In the genomic region with DNA sequence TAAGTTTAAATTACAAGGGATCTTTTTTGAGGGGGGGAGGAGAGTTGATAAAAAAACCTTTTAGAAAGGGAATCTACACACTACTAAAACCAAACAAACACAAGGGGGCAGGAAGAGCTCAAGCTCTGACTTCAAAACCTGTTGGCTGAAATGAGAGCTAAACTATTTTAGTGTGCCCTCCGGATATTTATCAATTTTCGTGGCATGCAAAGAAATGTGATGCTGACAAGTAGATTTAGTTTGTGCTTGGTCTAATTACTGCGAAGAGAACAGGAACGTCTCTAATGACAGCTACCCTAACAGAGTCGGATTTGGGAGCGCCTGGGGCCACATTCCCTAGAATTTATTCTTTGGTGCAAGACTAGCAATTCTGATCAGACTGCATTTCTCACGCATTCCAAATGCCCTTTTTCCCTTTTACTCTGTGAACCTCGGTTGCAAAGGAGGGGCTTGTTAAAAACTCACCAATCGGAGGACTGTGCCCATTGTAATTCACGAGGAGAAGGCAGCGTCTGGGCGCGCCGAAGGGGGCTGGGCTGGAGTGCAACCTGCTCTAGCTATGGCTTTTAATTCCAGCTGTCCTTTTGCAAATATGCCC, we compare ENCODE assay signal across 8 cellular contexts. TPM values are rescaled to one million over a fixed set of nuclear protein-coding genes. Genes with fewer than 3 reads are reported as not detected.
DNase-seq lines count a peak whose midpoint lies in the region; ATAC-seq and TF ChIP-seq lines count a peak whose summit lies in the region.

No MANE protein-coding gene starts in this region.

- H3K9me3 ChIP-seq in neuron (ENCODE audit: low read length) = no peaks in the 10 kb centered on the region

- no peaks in the 10 kb centered on the region for H3K36me3 ChIP-seq in GM06990 (ENCODE audit: control insufficient read depth, insufficient read depth, low read length)
- no peaks in the 10 kb centered on the region for H3K36me3 ChIP-seq in neuron (ENCODE audit: insufficient read depth, low read length)

- no peak overlapping the region for H3K4me3 ChIP-seq in GM06990 (replicated peaks; ENCODE audit: low read depth, low read length)
- H3K4me3 ChIP-seq in epithelial cell of proximal tubule (ENCODE audit: low read depth, low read length) = peak overlapping the region; percentile 79
- H3K4me3 ChIP-seq in neuron (ENCODE audit: low read length) = peak overlapping the region; percentile 65

- H3K4me1 ChIP-seq in neuron (ENCODE audit: insufficient read depth, low read length) = peaks cover 13% of the 10 kb centered on the region

- no peak for ATAC-seq in HG03439 (IDR thresholded peaks at IDR 0.05; ENCODE audit: unreplicated experiment)

- DNase-seq in GM06990 (ENCODE audit: extremely low read depth, insufficient read length) (no peak), NCI-H526 treated with DMSO at 0.1 percent for 48 hours (lab: John Stamatoyannopoulos, UW) (peak; percentile 54), epithelial cell of proximal tubule (ENCODE audit: low read depth) (peak; percentile 39), AG08395 (ENCODE audit: low spot score) (no peak), AG20443 (ENCODE audit: low spot score) (no peak)
- DNase-seq in stimulated activated CD4-positive, alpha-beta T cell treated with anti-CD3 and anti-CD28 coated beads, Interleukin-4, amount 100 ng/mL, for 4 hours = no peak

- peak; percentile 31 for TF ChIP-seq CTCF in GM06990 (IDR thresholded peaks at IDR 0.05; ENCODE audit: insufficient read depth, low read length, poor library complexity, severe bottlenecking)
- peak; percentile 74 for TF ChIP-seq CTCF in epithelial cell of proximal tubule (conservative IDR thresholded peaks at IDR 0.05; ENCODE audit: low read depth, low read length)

- H3K27me3 ChIP-seq in GM06990 (replicated peaks; ENCODE audit: control insufficient read depth, insufficient read depth, low read length) (no peaks in the 10 kb centered on the region), neuron (ENCODE audit: insufficient read depth, low read length) (no peaks in the 10 kb centered on the region)

- peak overlapping the region; percentile 89 for H2AFZ ChIP-seq in neuron (ENCODE audit: low read depth, low read length)

RNA-seq across cellular contexts. Expression of gene FREM2, which starts 0.8 kb away (rescaled TPM):
- 1.0 and 3.7 TPM in 2 replicates for total RNA-seq in epithelial cell of proximal tubule

Comparison
In these comparisons a context has a peak if more than half of its experiments do, and no peak if none do; other contexts are left out.
1. DNase-seq: peak in NCI-H526 treated with DMSO at 0.1 percent for 48 hours (single experiment) and epithelial cell of proximal tubule (single experiment); none in GM06990 (single experiment), AG08395 (single experiment), stimulated activated CD4-positive, alpha-beta T cell treated with anti-CD3 and anti-CD28 coated beads, Interleukin-4, amount 100 ng/mL, for 4 hours (0 of 2) and AG20443 (single experiment).